ENCODE assay signal across 28 cellular contexts in genomic region chr19:43941209-43941608, GRCh38.
"Had no signal": no experiment of that assay in that cellular context is flagged by ENCODE, and none has a peak within 500 bp of the region (broad histone marks: within the 10 kb centered on the region; RNA-seq: fewer than 3 reads in every experiment).

No MANE protein-coding gene starts in this region.

- H3K4me3 ChIP-seq: neural progenitor cell, ovary, psoas muscle, skin epidermis, smooth muscle cell, spleen, suprapubic skin, testis, tibial artery, transverse colon, upper lobe of right lung, uterus had no signal

- H3K4me1 ChIP-seq: neural progenitor cell, parathyroid adenoma, psoas muscle, suprapubic skin, testis, transverse colon, upper lobe of right lung, uterus had no signal

- H3K79me2 ChIP-seq: parathyroid adenoma had no signal

- H2AFZ ChIP-seq: neural progenitor cell, parathyroid adenoma had no signal

- H3K36me3 ChIP-seq: neural progenitor cell, ovary, spleen, suprapubic skin, tibial artery, transverse colon, upper lobe of right lung, uterus had no signal

- H3K9ac ChIP-seq: neural progenitor cell, parathyroid adenoma had no signal

- H3K4me2 ChIP-seq: neural progenitor cell, smooth muscle cell had no signal

- H3K27me3 ChIP-seq: ovary, testis, tibial artery, upper lobe of right lung, uterus had no signal

- DNase-seq: natural killer cell; occipital lobe; ovary; posterior cingulate gyrus; psoas muscle; right cardiac atrium; spleen; stimulated activated CD4-positive, alpha-beta T cell treated with anti-CD3 and anti-CD28 coated beads, Interleukin-12 subunit alpha, Interleukin-12 subunit beta, amount 100 ng/mL, for 4 hours; stimulated activated CD4-positive, alpha-beta T cell treated with anti-CD3 and anti-CD28 coated beads, Interleukin-1b, Interleukin-23, amount 100 ng/mL, for 48 hours; stimulated activated CD4-positive, alpha-beta T cell treated with anti-CD3 and anti-CD28 coated beads, Interleukin-4, amount 100 ng/mL, for 1 hour; stimulated activated CD4-positive, alpha-beta T cell treated with anti-CD3 and anti-CD28 coated beads, Interleukin-4, amount 100 ng/mL, for 4 hours; stimulated activated CD8-positive, alpha-beta memory T cell treated with anti-CD3 and anti-CD28 coated beads, Interleukin-4, amount 100 ng/mL, for 48 hours; stimulated activated naive CD4-positive, alpha-beta T cell; stimulated activated naive CD8-positive, alpha-beta T cell treated with anti-CD3 and anti-CD28 coated beads, Interleukin-15, amount 100 ng/mL, for 72 hours; stimulated activated naive CD8-positive, alpha-beta T cell treated with anti-CD3 and anti-CD28 coated beads, Interleukin-15, Interleukin-2, amounts not matched to agents 100 U/mL and 50 U/mL, for 24 hours; substantia nigra; testis; tibial artery; transverse colon; upper lobe of right lung; uterus had no signal

- H3K27ac ChIP-seq: neural progenitor cell, ovary, parathyroid adenoma, psoas muscle, skin epidermis, spleen, suprapubic skin, testis, tibial artery, transverse colon, upper lobe of right lung, uterus had no signal

- ATAC-seq: natural killer cell; psoas muscle; right cardiac atrium; sciatic nerve; stimulated activated memory B cell treated with anti-CD40 and anti-IgM and Interleukin-4, amounts not matched to agents 10 μg/mL and 1 μg/mL and 100 μg/mL, for 72 hours; stimulated activated naive CD8-positive, alpha-beta T cell treated with anti-CD3 and anti-CD28 coated beads, Interleukin-15, amount 100 ng/mL, for 72 hours; stimulated activated naive CD8-positive, alpha-beta T cell treated with anti-CD3 and anti-CD28 coated beads, Interleukin-15, Interleukin-2, amounts not matched to agents 100 U/mL and 50 U/mL, for 24 hours; upper lobe of right lung had no signal

- H3K9me3 ChIP-seq: ovary, suprapubic skin, testis, upper lobe of right lung, uterus had no signal
